ENCODE assay signal across 18 cellular contexts in genomic region chr1:2435746-2436355, GRCh38. TPM values are rescaled to one million over a fixed set of nuclear protein-coding genes. Genes with fewer than 3 reads are reported as not detected.
DNase-seq lines count a peak whose midpoint lies in the region; ATAC-seq, FAIRE-seq and TF ChIP-seq lines count a peak whose summit lies in the region.
"Had no signal": no experiment of that assay in that cellular context is flagged by ENCODE, and none has a peak within 500 bp of the region (broad histone marks: within the 10 kb centered on the region; RNA-seq: fewer than 3 reads in every experiment).

No MANE protein-coding gene starts in this region.

- TF ChIP-seq EP300 in K562 (IDR thresholded peaks at IDR 0.05; ENCODE audit: low read length), result no peak

- peak overlapping the region in 7 of 11 experiments; percentile 6 to 92 (median 43); a peak in 11 of 22 replicates for H3K4me2 ChIP-seq in BLaER1 treated with 17β-estradiol and CSF1 and Interleukin-3, amounts not matched to agents 10 nM and 100 nM
- no peak overlapping the region for H3K4me2 ChIP-seq in K562 (ENCODE audit: insufficient read depth, low read length)
- H3K4me2 ChIP-seq: GM23338 had no signal

- no peak for FAIRE-seq in K562 (lab: Jason Lieb, UNC)
- FAIRE-seq: A204.1 had no signal

- peak overlapping the region in 1 of 11 experiments; percentile 9; a peak in 1 of 22 replicates for H3K27ac ChIP-seq in BLaER1 treated with 17β-estradiol and CSF1 and Interleukin-3, amounts not matched to agents 10 nM and 100 nM
- H3K27ac ChIP-seq in RWPE1, result peak overlapping the region; percentile 96
- H3K27ac ChIP-seq in K562 (ENCODE audit: extremely low read depth, low read depth, low read length), result no peak overlapping the region
- no peak overlapping the region for H3K27ac ChIP-seq in colonic mucosa
- H3K27ac ChIP-seq in coronary artery, result no peak overlapping the region

- WGBS in K562 (ENCODE audit: insufficient coverage, low coverage, missing lambda C conversion rate), result no CpG with 5 or more reads among the region's 2 CpGs

- peaks cover 0 to 57% (median 0%) of the 10 kb centered on the region in 11 experiments; a peak in 6 of 22 replicates for H4K20me1 ChIP-seq in BLaER1 treated with 17β-estradiol and CSF1 and Interleukin-3, amounts not matched to agents 10 nM and 100 nM
- no peaks in the 10 kb centered on the region for H4K20me1 ChIP-seq in K562 (replicated peaks; ENCODE audit: control insufficient read depth, insufficient read depth, low read length)

- peaks cover 4 to 92% (median 78%) of the 10 kb centered on the region in 10 experiments; a peak in 19 of 20 replicates for H3K4me1 ChIP-seq in BLaER1 treated with 17β-estradiol and CSF1 and Interleukin-3, amounts not matched to agents 10 nM and 100 nM
- H3K4me1 ChIP-seq in K562 (replicated peaks in 1 of 2; ENCODE audit: control insufficient read depth in 2 of 2, insufficient read depth in 2 of 2, low read length in 2 of 2) (peaks cover 0 to 36% of the 10 kb centered on the region in 2 experiments; a peak in 2 of 5 replicates), colonic mucosa (no peaks in the 10 kb centered on the region)
- H3K4me1 ChIP-seq: BE2C had no signal

- peaks cover 7 to 12% (median 9%) of the 10 kb centered on the region in 11 experiments for H3K9me3 ChIP-seq in BLaER1 treated with 17β-estradiol and CSF1 and Interleukin-3, amounts not matched to agents 10 nM and 100 nM (replicated peaks in 1 of 11)
- H3K9me3 ChIP-seq in K562 (replicated peaks; ENCODE audit: control insufficient read depth, insufficient read depth, low read depth, low read length) (no peaks in the 10 kb centered on the region), colonic mucosa (no peaks in the 10 kb centered on the region)
- H3K9me3 ChIP-seq: BE2C had no signal

- BruUV-seq in K562 (replicated peaks; lab: Mats Ljungman, UMichigan), result no TSS peak

- no peaks in the 10 kb centered on the region for H3K9me1 ChIP-seq in K562 (ENCODE audit: control insufficient read depth, insufficient read depth, low read length)

- H2AFZ ChIP-seq in K562 (ENCODE audit: low read depth, low read length), result no peak overlapping the region
- H2AFZ ChIP-seq: GM23338 had no signal

- in situ Hi-C loops in K562 (cut with MboI), result no loop called here

- no peak for DNase-seq in RWPE1 (ENCODE audit: low spot score)
- DNase-seq in K562 (ENCODE audit: extremely low read depth in 1 of 4, low spot score in 3 of 4), result no peak
- DNase-seq in colonic mucosa, result no peak
- DNase-seq in coronary artery (ENCODE audit: low spot score), result no peak
- no peak for DNase-seq in NK-92 treated with Interleukin-12 subunit alpha and Interleukin-12 subunit beta, amount 100 ng/mL, for 24 hours (lab: John Stamatoyannopoulos, UW)
- DNase-seq: ACHN; BE2C; CD4-positive, alpha-beta memory T cell; DMS153; DMS79; GDM1; H7 had no signal

- H3K79me2 ChIP-seq in K562 (ENCODE audit: control insufficient read depth, insufficient read depth, low read length), result no peaks in the 10 kb centered on the region

- H3K27me3 ChIP-seq in BLaER1 treated with 17β-estradiol and CSF1 and Interleukin-3, amounts not matched to agents 10 nM and 100 nM, result peaks cover 15 to 33% (median 23%) of the 10 kb centered on the region in 11 experiments; a peak in 18 of 22 replicates
- H3K27me3 ChIP-seq in K562 (ENCODE audit: control insufficient read depth in 2 of 2, insufficient read depth in 2 of 2, low read length in 2 of 2) (peaks cover 24 to 73% of the 10 kb centered on the region in 2 experiments), colonic mucosa (no peaks in the 10 kb centered on the region)
- H3K27me3 ChIP-seq: BE2C had no signal

- CTCF ChIA-PET in RWPE1 (lab: Yijun Ruan, JAX) (no interaction called here), K562 (lab: Yijun Ruan, JAX; ENCODE audit: low intra/inter-chr PET ratio) (no interaction called here)

- TF ChIP-seq RAD21 in K562 (CRISPR knock-in tag; conservative IDR thresholded peaks at IDR 0.05 in 1 of 2, IDR thresholded peaks at IDR 0.05 in 1 of 2), result no peak

- POLR2A ChIA-PET in RWPE1 (lab: Yijun Ruan, JAX; ENCODE audit: low non-redundant PET), result no interaction called here
- POLR2A ChIA-PET in K562 (lab: Yijun Ruan, JAX), result interaction anchor here (0.5 kb wide), 1 partner anchor 148 kb away, joined by 3 read pairs; no protein-coding TSS in a partner anchor

- no peak overlapping the region for H3K4me3 ChIP-seq in BLaER1 treated with 17β-estradiol and CSF1 and Interleukin-3, amounts not matched to agents 10 nM and 100 nM
- no peak overlapping the region for H3K4me3 ChIP-seq in K562
- H3K4me3 ChIP-seq in colonic mucosa, result no peak overlapping the region
- H3K4me3 ChIP-seq in coronary artery, result no peak overlapping the region
- H3K4me3 ChIP-seq: GM23338 had no signal

- intact Hi-C loops in K562 (cut with micrococcal nuclease), result no loop called here
- intact Hi-C loops in colonic mucosa (cut with DNase I), result no loop called here

- H3K36me3 ChIP-seq in BLaER1 treated with 17β-estradiol and CSF1 and Interleukin-3, amounts not matched to agents 10 nM and 100 nM, result no peaks in the 10 kb centered on the region
- no peaks in the 10 kb centered on the region for H3K36me3 ChIP-seq in K562 (ENCODE audit: control insufficient read depth, insufficient read depth, low read length)
- no peaks in the 10 kb centered on the region for H3K36me3 ChIP-seq in colonic mucosa
- H3K36me3 ChIP-seq: BE2C had no signal

- H3K9ac ChIP-seq in BLaER1 treated with 17β-estradiol and CSF1 and Interleukin-3, amounts not matched to agents 10 nM and 100 nM, result no peak overlapping the region
- no peak overlapping the region; a peak in 1 of 4 replicates for H3K9ac ChIP-seq in K562 (ENCODE audit: insufficient read depth in 1 of 2, low read depth in 2 of 2, low read length in 2 of 2)
- H3K9ac ChIP-seq in colonic mucosa (ENCODE audit: low read depth in 2 of 2, low read length in 2 of 2), result no peak overlapping the region

- TF ChIP-seq POLR2A in K562 (conservative IDR thresholded peaks at IDR 0.05), result no peak

- no peak for ATAC-seq in K562
- ATAC-seq: GM23338, HCT116 had no signal

- no peak for TF ChIP-seq CTCF in RWPE1 (conservative IDR thresholded peaks at IDR 0.05; ENCODE audit: low read depth)
- no peak for TF ChIP-seq CTCF in K562 (IDR thresholded peaks at IDR 0.05 in 2 of 3, conservative IDR thresholded peaks at IDR 0.05 in 1 of 3; ENCODE audit: insufficient read depth in 2 of 3, low read depth in 1 of 3, low read length in 3 of 3)
- TF ChIP-seq CTCF in colonic mucosa (IDR thresholded peaks at IDR 0.05), result no peak
- TF ChIP-seq CTCF in coronary artery (IDR thresholded peaks at IDR 0.05), result no peak

RNA-seq across cellular contexts. Expression of gene PEX10, which starts 23.5 kb away (rescaled TPM):
- 13.3 and 27.8 TPM in 2 replicates for total RNA-seq in K562 (2011; cell fraction: chromatin; rRNA removed; ENCODE audit: low replicate concordance)
- total RNA-seq in K562 (2011; cell fraction: nucleolus; rRNA removed), result 23.4 and 30.4 TPM in 2 replicates
- 18.3 and 19.9 TPM in 2 replicates for total RNA-seq in K562 (2011; cell fraction: nucleoplasm; rRNA removed)
- 24.5 and 26.2 TPM in 2 replicates for total RNA-seq in K562 (2014; rRNA removed)
- 5.6 and 5.7 TPM in 2 replicates for total RNA-seq in K562 (2014; rRNA removed; fragmentation: Illumina TruSeq; extraction: Trizol)
- total RNA-seq in K562 (2015; rRNA removed; fragmentation: Illumina TruSeq; extraction: Trizol), result 8.4 and 9.3 TPM in 2 replicates
- total RNA-seq in K562 (2021), result 18.2 and 18.7 TPM in 2 replicates
- polyA plus RNA-seq in K562 (2011; rRNA removed), result 8.7 and 9.4 TPM in 2 replicates
- polyA plus RNA-seq in K562 (2011; cell fraction: cytosol; rRNA removed), result 9.6 and 19.3 TPM in 2 replicates
- polyA plus RNA-seq in K562 (2011; cell fraction: nucleus; rRNA removed), result 18.8 and 28.5 TPM in 2 replicates
- 9.3 and 13.4 TPM in 2 replicates for polyA plus RNA-seq in K562 (2012)
- 6.4 and 10.6 TPM in 2 replicates for polyA plus RNA-seq in K562 (2014; fragmentation: Illumina TruSeq; extraction: Trizol)
- under 1 TPM; 0.03 to 0.11 TPM for polyA plus RNA-seq in K562 (2014; fragmentation: Nextera tagmentation; extraction: Ambion mirVana)
- 18.8 and 22.5 TPM in 2 replicates for polyA plus RNA-seq in K562 (2014; rRNA removed)
- polyA minus RNA-seq in K562 (2011; rRNA and poly(A)+ RNA removed), result 3.5 and 3.9 TPM in 2 replicates
- 5.4 and 14.7 TPM in 2 replicates for polyA minus RNA-seq in K562 (2011; cell fraction: cytosol; rRNA and poly(A)+ RNA removed)
- 11.1 and 14.0 TPM in 2 replicates for polyA minus RNA-seq in K562 (2011; cell fraction: nucleus; rRNA and poly(A)+ RNA removed)
- total RNA-seq in colonic mucosa, result 10 to 100 TPM; 15.0 to 22.7 TPM

RNA-seq across cellular contexts. Expression of gene PLCH2, which starts 40.2 kb away (rescaled TPM):
- 0.07 TPM in 1 of 2 replicates, not detected in the other for total RNA-seq in K562 (2011; cell fraction: chromatin; rRNA removed; ENCODE audit: low replicate concordance)
- total RNA-seq in K562 (2011; cell fraction: nucleolus; rRNA removed), result not detected in 2 replicates
- total RNA-seq in K562 (2011; cell fraction: nucleoplasm; rRNA removed), result not detected in 2 replicates
- not detected in 2 replicates for total RNA-seq in K562 (2014; rRNA removed)
- total RNA-seq in K562 (2014; rRNA removed; fragmentation: Illumina TruSeq; extraction: Trizol), result not detected in 2 replicates
- not detected in 2 replicates for total RNA-seq in K562 (2015; rRNA removed; fragmentation: Illumina TruSeq; extraction: Trizol)
- total RNA-seq in K562 (2021), result 0.04 and 0.16 TPM in 2 replicates
- not detected in 2 replicates for polyA plus RNA-seq in K562 (2011; rRNA removed)
- polyA plus RNA-seq in K562 (2011; cell fraction: cytosol; rRNA removed), result not detected in 2 replicates
- polyA plus RNA-seq in K562 (2011; cell fraction: nucleus; rRNA removed), result 0.01 and 0.04 TPM in 2 replicates
- not detected in 2 replicates for polyA plus RNA-seq in K562 (2012)
- polyA plus RNA-seq in K562 (2014; fragmentation: Illumina TruSeq; extraction: Trizol), result not detected in 2 replicates
- polyA plus RNA-seq in K562 (2014; fragmentation: Nextera tagmentation; extraction: Ambion mirVana), result not detected
- polyA plus RNA-seq in K562 (2014; rRNA removed), result not detected in 2 replicates
- not detected in 2 replicates for polyA minus RNA-seq in K562 (2011; rRNA and poly(A)+ RNA removed)
- polyA minus RNA-seq in K562 (2011; cell fraction: cytosol; rRNA and poly(A)+ RNA removed), result not detected in 2 replicates
- not detected in 2 replicates for polyA minus RNA-seq in K562 (2011; cell fraction: nucleus; rRNA and poly(A)+ RNA removed)
- total RNA-seq in colonic mucosa, result 1 to 10 TPM; 2.0 to 3.8 TPM
- total RNA-seq: Daoy had no signal
- polyA plus RNA-seq: CD14-positive monocyte, GM23338 had no signal

RNA-seq across cellular contexts. Expression of gene RER1, which starts 44.2 kb away (rescaled TPM):
- 270 and 338 TPM in 2 replicates for total RNA-seq in K562 (2011; cell fraction: chromatin; rRNA removed; ENCODE audit: low replicate concordance)
- 175 and 181 TPM in 2 replicates for total RNA-seq in K562 (2011; cell fraction: nucleolus; rRNA removed)
- total RNA-seq in K562 (2011; cell fraction: nucleoplasm; rRNA removed), result 289 and 345 TPM in 2 replicates
- total RNA-seq in K562 (2014; rRNA removed) (63.1 and 109 TPM in 2 replicates), K562 (2014; rRNA removed; fragmentation: Illumina TruSeq; extraction: Trizol) (183 and 211 TPM in 2 replicates), K562 (2015; rRNA removed; fragmentation: Illumina TruSeq; extraction: Trizol) (146 and 153 TPM in 2 replicates), K562 (2021) (219 and 235 TPM in 2 replicates), colonic mucosa (100 to 1,000 TPM; 190 to 216 TPM)
- polyA plus RNA-seq in K562 (2011; rRNA removed) (316 and 354 TPM in 2 replicates), K562 (2014; fragmentation: Illumina TruSeq; extraction: Trizol) (299 and 323 TPM in 2 replicates), K562 (2014; fragmentation: Nextera tagmentation; extraction: Ambion mirVana) (10 to 100 TPM; 19.6 to 34.5 TPM), K562 (2014; rRNA removed) (216 and 249 TPM in 2 replicates)
- 218 and 437 TPM in 2 replicates for polyA plus RNA-seq in K562 (2011; cell fraction: cytosol; rRNA removed)
- 267 and 372 TPM in 2 replicates for polyA plus RNA-seq in K562 (2011; cell fraction: nucleus; rRNA removed)
- polyA plus RNA-seq in K562 (2012), result 133 and 293 TPM in 2 replicates
- polyA minus RNA-seq in K562 (2011; rRNA and poly(A)+ RNA removed), result 304 and 371 TPM in 2 replicates
- polyA minus RNA-seq in K562 (2011; cell fraction: cytosol; rRNA and poly(A)+ RNA removed), result 79.7 and 109 TPM in 2 replicates
- polyA minus RNA-seq in K562 (2011; cell fraction: nucleus; rRNA and poly(A)+ RNA removed), result 23.0 and 33.4 TPM in 2 replicates

RNA-seq across cellular contexts. Expression of gene MORN1, which starts 44.5 kb away (rescaled TPM):
- total RNA-seq in K562 (2011; cell fraction: chromatin; rRNA removed; ENCODE audit: low replicate concordance), result 24.9 and 49.4 TPM in 2 replicates
- total RNA-seq in K562 (2011; cell fraction: nucleolus; rRNA removed), result 26.6 and 36.7 TPM in 2 replicates
- 26.9 and 29.6 TPM in 2 replicates for total RNA-seq in K562 (2011; cell fraction: nucleoplasm; rRNA removed)
- 6.1 and 9.3 TPM in 2 replicates for total RNA-seq in K562 (2014; rRNA removed)
- total RNA-seq in K562 (2014; rRNA removed; fragmentation: Illumina TruSeq; extraction: Trizol), result 2.3 and 2.9 TPM in 2 replicates
- total RNA-seq in K562 (2015; rRNA removed; fragmentation: Illumina TruSeq; extraction: Trizol), result 4.7 and 5.5 TPM in 2 replicates
- 5.1 and 7.6 TPM in 2 replicates for total RNA-seq in K562 (2021)
- polyA plus RNA-seq in K562 (2011; rRNA removed), result 3.9 and 4.4 TPM in 2 replicates
- polyA plus RNA-seq in K562 (2011; cell fraction: cytosol; rRNA removed), result 4.3 and 4.7 TPM in 2 replicates
- 10.6 and 16.9 TPM in 2 replicates for polyA plus RNA-seq in K562 (2011; cell fraction: nucleus; rRNA removed)
- 3.6 and 6.3 TPM in 2 replicates for polyA plus RNA-seq in K562 (2012)
- 1.8 and 2.7 TPM in 2 replicates for polyA plus RNA-seq in K562 (2014; fragmentation: Illumina TruSeq; extraction: Trizol)
- under 1 TPM; 0.24 to 0.35 TPM for polyA plus RNA-seq in K562 (2014; fragmentation: Nextera tagmentation; extraction: Ambion mirVana)
- 4.2 and 5.8 TPM in 2 replicates for polyA plus RNA-seq in K562 (2014; rRNA removed)
- 5.5 and 9.6 TPM in 2 replicates for polyA minus RNA-seq in K562 (2011; rRNA and poly(A)+ RNA removed)
- 4.8 and 5.6 TPM in 2 replicates for polyA minus RNA-seq in K562 (2011; cell fraction: cytosol; rRNA and poly(A)+ RNA removed)
- 11.7 and 12.0 TPM in 2 replicates for polyA minus RNA-seq in K562 (2011; cell fraction: nucleus; rRNA and poly(A)+ RNA removed)
- total RNA-seq in colonic mucosa, result 10 to 100 TPM; 11.3 to 18.9 TPM
